11 cellular contexts compared by ENCODE assay signal in genomic region chr6:94636780-94637385, GRCh38.
DNase-seq lines count a peak whose midpoint lies in the region; ATAC-seq and TF ChIP-seq lines count a peak whose summit lies in the region.
"Had no signal": no experiment of that assay in that cellular context is flagged by ENCODE, and none has a peak within 500 bp of the region (broad histone marks: within the 10 kb centered on the region; RNA-seq: fewer than 3 reads in every experiment).

No MANE protein-coding gene starts in this region.

- H3K4me3 Mint-ChIP-seq in MCF 10A (ENCODE audit: unreplicated experiment) = no peak overlapping the region
- H3K4me3 Mint-ChIP-seq in CD8-positive, alpha-beta T cell = no peak overlapping the region
- H3K4me3 Mint-ChIP-seq: dendritic cell treated with granulocyte-macrophage colony-stimulating factor and Interleukin-4, amounts not matched to agents 40 ng/mL and 50 ng/mL, for 4 days had no signal

- POLR2A ChIA-PET in MCF 10A (lab: Yijun Ruan, JAX) = no interaction called here
- POLR2A ChIA-PET in PC-9 (lab: Charles Lee; ENCODE audit: unreplicated experiment) = no interaction called here
- POLR2A ChIA-PET in CD8-positive, alpha-beta T cell (lab: Charles Lee) = no interaction called here

- H3K4me3 ChIP-seq in breast epithelium (no peak overlapping the region), PC-9 (no peak overlapping the region), uterus (no peak overlapping the region)
- no peak overlapping the region for H3K4me3 ChIP-seq in CD8-positive, alpha-beta T cell (ENCODE audit: low read depth, low read length)
- H3K4me3 ChIP-seq: lung had no signal

- H3K27ac ChIP-seq in breast epithelium = no peak overlapping the region
- no peak overlapping the region for H3K27ac ChIP-seq in PC-9
- H3K27ac ChIP-seq in foreskin keratinocyte = no peak overlapping the region
- no peak overlapping the region for H3K27ac ChIP-seq in uterus
- H3K27ac ChIP-seq in CD8-positive, alpha-beta T cell (ENCODE audit: low read depth, low read length) = no peak overlapping the region

- no peaks in the 10 kb centered on the region for H3F3A ChIP-seq in PC-9 (ENCODE audit: insufficient read depth, low read depth)

- H3K4me2 ChIP-seq in PC-9 = no peak overlapping the region

- H3K9me3 ChIP-seq in breast epithelium (no peaks in the 10 kb centered on the region), PC-9 (ENCODE audit: insufficient read depth, low read depth) (no peaks in the 10 kb centered on the region), uterus (no peaks in the 10 kb centered on the region)
- H3K9me3 ChIP-seq in CD8-positive, alpha-beta T cell (ENCODE audit: low read length) = no peaks in the 10 kb centered on the region

- no peaks in the 10 kb centered on the region for H3K4me1 ChIP-seq in breast epithelium
- no peaks in the 10 kb centered on the region for H3K4me1 ChIP-seq in PC-9 (replicated peaks; ENCODE audit: insufficient read depth)
- H3K4me1 ChIP-seq in foreskin keratinocyte = no peaks in the 10 kb centered on the region
- H3K4me1 ChIP-seq in uterus = no peaks in the 10 kb centered on the region
- no peaks in the 10 kb centered on the region for H3K4me1 ChIP-seq in CD8-positive, alpha-beta T cell (ENCODE audit: insufficient read depth, low read length)

- no peaks in the 10 kb centered on the region for H3K36me3 Mint-ChIP-seq in MCF 10A (ENCODE audit: insufficient read depth, unreplicated experiment)
- no peaks in the 10 kb centered on the region for H3K36me3 Mint-ChIP-seq in CD8-positive, alpha-beta T cell

- no peaks in the 10 kb centered on the region for H3K4me1 Mint-ChIP-seq in MCF 10A (ENCODE audit: insufficient read depth, unreplicated experiment)
- H3K4me1 Mint-ChIP-seq in CD8-positive, alpha-beta T cell (ENCODE audit: low read depth) = no peaks in the 10 kb centered on the region

- H3K27me3 ChIP-seq in breast epithelium (no peaks in the 10 kb centered on the region), PC-9 (ENCODE audit: insufficient read depth, low read depth) (no peaks in the 10 kb centered on the region), foreskin keratinocyte (no peaks in the 10 kb centered on the region), uterus (no peaks in the 10 kb centered on the region)
- no peaks in the 10 kb centered on the region for H3K27me3 ChIP-seq in CD8-positive, alpha-beta T cell (ENCODE audit: insufficient read depth, low read length)

- H3K36me3 ChIP-seq in breast epithelium (no peaks in the 10 kb centered on the region), PC-9 (ENCODE audit: low read depth) (no peaks in the 10 kb centered on the region), uterus (no peaks in the 10 kb centered on the region)
- no peaks in the 10 kb centered on the region for H3K36me3 ChIP-seq in CD8-positive, alpha-beta T cell (ENCODE audit: insufficient read depth, low read length)

- peaks cover 83% of the 10 kb centered on the region for H3K27me3 Mint-ChIP-seq in MCF 10A (ENCODE audit: insufficient read depth, unreplicated experiment)
- no peaks in the 10 kb centered on the region for H3K27me3 Mint-ChIP-seq in CD8-positive, alpha-beta T cell (ENCODE audit: low read depth)
- H3K27me3 Mint-ChIP-seq: dendritic cell treated with granulocyte-macrophage colony-stimulating factor and Interleukin-4, amounts not matched to agents 40 ng/mL and 50 ng/mL, for 4 days had no signal

- intact Hi-C loops in MCF 10A (cut with micrococcal nuclease) = loop anchor here (2.0 to 5.0 kb wide), 2 partner anchors 496 to 645 kb away; no protein-coding TSS in a partner anchor
- intact Hi-C loops in breast epithelium (cut with DNase I; ENCODE audit: low total_unique reads) = no loop called here
- intact Hi-C loops in PC-9 (cut with micrococcal nuclease; ENCODE audit: unreplicated experiment) = loop anchor here (5.0 kb wide), 2 partner anchors 495 to 645 kb away; no protein-coding TSS in a partner anchor
- intact Hi-C loops in uterus (cut with DNase I; ENCODE audit: low total_unique reads) = no loop called here
- intact Hi-C loops in CD8-positive, alpha-beta T cell (cut with DNase I, micrococcal nuclease) = no loop called here

- DNase-seq in MCF 10A (ENCODE audit: unreplicated experiment) (peak; percentile 16), breast epithelium (ENCODE audit: low spot score in 2 of 2) (no peak), PC-9 (peak; percentile 6 to 36), foreskin keratinocyte (peak; percentile 10 to 47), uterus (no peak)
- no peak for DNase-seq in CD8-positive, alpha-beta T cell
- no peak for DNase-seq in activated CD4-positive, alpha-beta T cell treated with anti-CD3 and anti-CD28 coated beads for 4 hours
- DNase-seq: NCI-H187 had no signal

- no peaks in the 10 kb centered on the region for H3K79me2 ChIP-seq in PC-9 (ENCODE audit: low read depth)

- no peaks in the 10 kb centered on the region for H3K9me2 ChIP-seq in PC-9 (ENCODE audit: insufficient read depth)

- no peak overlapping the region for H3K27ac Mint-ChIP-seq in MCF 10A (ENCODE audit: low read depth, unreplicated experiment)
- H3K27ac Mint-ChIP-seq in CD8-positive, alpha-beta T cell = no peak overlapping the region
- H3K27ac Mint-ChIP-seq: dendritic cell treated with granulocyte-macrophage colony-stimulating factor and Interleukin-4, amounts not matched to agents 40 ng/mL and 50 ng/mL, for 4 days had no signal

- H3K9me3 Mint-ChIP-seq in MCF 10A (ENCODE audit: unreplicated experiment) = no peaks in the 10 kb centered on the region
- H3K9me3 Mint-ChIP-seq in CD8-positive, alpha-beta T cell = peaks cover 3% of the 10 kb centered on the region
- H3K9me3 Mint-ChIP-seq: dendritic cell treated with granulocyte-macrophage colony-stimulating factor and Interleukin-4, amounts not matched to agents 40 ng/mL and 50 ng/mL, for 4 days had no signal

- peak; percentile 23 for TF ChIP-seq CTCF in MCF 10A (IDR thresholded peaks at IDR 0.05; ENCODE audit: unreplicated experiment)
- TF ChIP-seq CTCF in breast epithelium (IDR thresholded peaks at IDR 0.05) = no peak
- peak; percentile 59; the same call in 1 of the 2 replicates for TF ChIP-seq CTCF in PC-9 (conservative IDR thresholded peaks at IDR 0.05)
- peak; percentile 68 for TF ChIP-seq CTCF in foreskin keratinocyte (conservative IDR thresholded peaks at IDR 0.05)
- no peak for TF ChIP-seq CTCF in uterus (IDR thresholded peaks at IDR 0.05)
- TF ChIP-seq CTCF in CD8-positive, alpha-beta T cell (IDR thresholded peaks at IDR 0.05) = no peak

- H4K20me1 ChIP-seq in PC-9 (ENCODE audit: insufficient read depth) = no peaks in the 10 kb centered on the region; the same call in 1 of the 2 replicates

- H2AFZ ChIP-seq in PC-9 = 0 out of 2 replicates have a peak overlapping the region, but pooled peaks have one; percentile 50

- BruUV-seq in MCF 10A (replicated peaks; lab: Mats Ljungman, UMichigan) = no TSS peak
- BruUV-seq in PC-9 (replicated peaks; lab: Mats Ljungman, UMichigan) = no TSS peak

- TF ChIP-seq POLR2A in breast epithelium (IDR thresholded peaks at IDR 0.05) (no peak), uterus (IDR thresholded peaks at IDR 0.05) (no peak)

- peak; percentile 54 for ATAC-seq in foreskin keratinocyte
- ATAC-seq in GM19452 (IDR thresholded peaks at IDR 0.05; ENCODE audit: unreplicated experiment) = no peak
- ATAC-seq in CD8-positive, alpha-beta T cell = no peak

- CTCF ChIA-PET in MCF 10A (lab: Yijun Ruan, JAX) (interaction anchor here (0.7 to 1.1 kb wide), 4 partner anchors 39 to 455 kb away, joined by 3 to 5 read pairs (median 3); no protein-coding TSS in a partner anchor), PC-9 (lab: Charles Lee) (no interaction called here)
- CTCF ChIA-PET in CD8-positive, alpha-beta T cell (lab: Charles Lee) = no interaction called here

Comparison
In these comparisons a context has a peak if more than half of its experiments do, and no peak if none do; other contexts are left out.
1. DNase-seq: peak in MCF 10A (single experiment), PC-9 (2 of 2) and foreskin keratinocyte (2 of 2); none in breast epithelium (0 of 2), uterus (0 of 2), CD8-positive, alpha-beta T cell (0 of 7) and activated CD4-positive, alpha-beta T cell treated with anti-CD3 and anti-CD28 coated beads for 4 hours (0 of 2).
2. CTCF ChIP-seq: peak in MCF 10A (single experiment), PC-9 (single experiment) and foreskin keratinocyte (single experiment); none in breast epithelium (0 of 3), uterus (0 of 4) and CD8-positive, alpha-beta T cell (single experiment).
3. intact Hi-C loops: an anchor here in MCF 10A (2.0 to 5.0 kb wide) and PC-9 (5.0 kb wide); none called in breast epithelium, uterus and CD8-positive, alpha-beta T cell.